1 cellular context compared by ENCODE assay signal in the genomic region with DNA sequence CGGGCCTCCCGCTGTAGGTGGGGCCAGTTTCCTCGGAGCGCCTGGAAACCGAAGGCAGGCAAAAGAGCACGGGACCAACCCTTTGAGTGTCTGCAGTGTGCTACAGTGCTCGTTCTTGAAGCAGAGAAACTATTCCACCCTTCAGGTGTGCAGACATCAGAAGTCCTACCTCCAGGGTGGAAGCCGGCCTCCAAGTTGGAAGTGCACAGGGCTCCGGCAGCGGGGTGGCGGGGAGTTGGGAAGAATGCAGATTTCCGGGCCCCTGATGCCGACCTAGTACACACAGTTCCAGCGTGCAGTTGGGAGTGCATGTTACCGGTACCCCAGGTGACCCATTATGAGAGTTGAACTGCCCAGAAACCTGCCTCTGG.
TF ChIP-seq lines count a peak whose summit lies in the region.

No MANE protein-coding gene starts in this region.

TF ChIP-seq in GM12878, 131 proteins besides CTCF, POLR2A, EP300 and RAD21:
- TF ChIP-seq TBL1XR1 (IDR thresholded peaks at IDR 0.05; ENCODE audit: low read depth, low read length) (no peak), BHLHE40 (IDR thresholded peaks at IDR 0.05; ENCODE audit: borderline replicate concordance in 1 of 2, low read depth in 2 of 2, low read length in 1 of 2) (peak in 1 of 2 experiments; percentile 40; a peak in 2 of 4 replicates), CBFB (IDR thresholded peaks at IDR 0.05; ENCODE audit: low read depth) (no peak), NR2F1 (conservative IDR thresholded peaks at IDR 0.05) (no peak)
